In the genomic region with DNA sequence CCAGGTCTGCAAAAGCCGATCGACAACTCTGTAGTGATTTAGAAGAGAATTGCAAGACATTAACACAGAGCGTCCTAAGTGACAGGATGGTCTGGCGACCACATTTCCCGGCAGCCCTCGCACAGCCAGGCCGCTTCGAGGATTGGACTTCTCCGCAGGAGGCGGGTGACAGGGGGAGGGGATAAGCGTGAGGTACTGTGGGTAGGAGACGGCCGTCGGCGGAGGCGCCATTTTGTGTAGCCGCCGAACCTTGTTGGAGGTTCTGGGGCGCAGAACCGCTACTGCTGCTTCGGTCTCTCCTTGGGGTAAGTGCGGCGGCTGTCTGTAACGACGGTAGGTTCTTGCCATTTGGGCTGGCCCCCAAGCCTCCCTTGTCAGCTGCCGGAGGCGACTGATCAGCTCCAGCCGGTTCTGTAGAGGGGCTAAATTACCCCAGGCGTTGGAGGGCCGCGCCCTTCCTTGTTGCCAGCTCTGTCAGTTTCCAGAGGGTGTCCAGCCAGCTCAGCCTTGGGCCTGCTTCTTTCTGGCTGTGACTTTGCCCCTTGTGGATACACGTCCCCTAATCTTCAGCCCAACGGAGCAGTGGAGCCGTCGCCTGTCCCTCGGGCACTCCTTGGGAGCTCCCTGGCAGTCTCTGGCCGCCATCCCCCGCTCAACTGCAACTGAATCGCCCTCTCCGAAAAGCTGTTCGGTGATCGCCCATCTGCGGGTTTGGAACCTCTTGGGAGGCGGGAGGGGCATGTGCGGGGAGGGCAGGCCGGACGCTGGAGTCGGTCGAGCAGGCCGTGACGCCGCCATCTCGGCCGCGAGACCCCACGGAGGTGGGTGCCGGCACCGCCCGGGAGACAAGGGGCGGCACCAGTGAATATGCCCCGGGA, we compare ENCODE assay signal across 8 cellular contexts. TPM values are rescaled to one million over a fixed set of nuclear protein-coding genes. Genes with fewer than 3 reads are reported as not detected.
DNase-seq lines count a peak whose midpoint lies in the region; ATAC-seq and TF ChIP-seq lines count a peak whose summit lies in the region.

A gene (plus strand): TSS at position 195 of the 878 bp plus-strand sequence. CDS start 1,516 bp downstream, outside the sequence.

- H3K4me3 ChIP-seq in BE2C (ENCODE audit: low read depth, low read length): peak within 1 kb of the TSS; percentile 90

- H3K27me3 ChIP-seq in BE2C: no peaks in the 10 kb centered on the region

- peaks cover 27% of the 10 kb centered on the region for H3K36me3 ChIP-seq in BE2C

- no peaks in the 10 kb centered on the region for H3K4me1 ChIP-seq in BE2C

- no peaks in the 10 kb centered on the region for H3K9me3 ChIP-seq in BE2C

- DNase-seq in BE2C (peak; percentile 91), GM19240 (ENCODE audit: insufficient read length, low spot score) (peak; percentile 97), NCI-H748 (lab: John Stamatoyannopoulos, UW; ENCODE audit: unreplicated experiment) (peak; percentile 84), dedifferentiated amniotic fluid mesenchymal stem cell (ENCODE audit: extremely low spot score) (peak; percentile 92), left kidney (ENCODE audit: low read depth, low spot score) (peak; percentile 97)
- DNase-seq in activated CD4-positive, alpha-beta T cell treated with anti-CD3 and anti-CD28 coated beads, Interleukin-2, amount 50 U/mL, for 1 hour: peak; percentile 90
- peak; percentile 93 to 94 for DNase-seq in stimulated activated CD4-positive, alpha-beta T cell treated with anti-CD3 and anti-CD28 coated beads, Interleukin-2, amount 100 ng/mL, for 24 hours

- TF ChIP-seq CTCF in BE2C (IDR thresholded peaks at IDR 0.05; ENCODE audit: low read depth, low read length): no peak

- peak; percentile 89 for ATAC-seq in HG03469 (IDR thresholded peaks at IDR 0.05; ENCODE audit: unreplicated experiment)

RNA-seq across cellular contexts. Expression of the gene that starts here (rescaled TPM):
- polyA plus RNA-seq in BE2C (2012; ENCODE audit: insufficient read depth, insufficient read length, low read depth): 79.7 TPM

Comparison
In these comparisons a context has a peak if more than half of its experiments do, and no peak if none do; other contexts are left out.
1. Peak in every context shown above with its lines: DNase-seq, ATAC-seq and H3K4me3 ChIP-seq.